Comparison of ENCODE assay signal across 29 cellular contexts in the genomic region with DNA sequence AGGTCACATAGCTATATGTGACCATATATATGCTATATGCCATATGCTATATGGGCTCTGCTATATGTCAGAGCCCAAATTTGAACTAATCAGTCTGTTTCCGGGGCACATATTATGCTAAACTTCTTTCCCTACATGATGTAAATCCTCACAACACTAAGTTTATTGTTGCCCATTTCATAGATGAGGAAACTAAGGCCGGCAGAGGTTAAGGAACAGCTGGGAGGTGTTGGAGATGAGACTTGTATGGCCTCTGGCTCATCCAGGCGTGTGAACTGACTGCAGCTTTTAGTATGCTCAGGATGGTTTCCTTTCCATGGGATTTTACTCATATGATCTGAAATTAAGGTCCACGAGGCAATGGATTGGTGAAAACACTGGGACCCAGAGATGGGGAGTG.
"Had no signal": no experiment of that assay in that cellular context is flagged by ENCODE, and none has a peak within 500 bp of the region (broad histone marks: within the 10 kb centered on the region; RNA-seq: fewer than 3 reads in every experiment).

No MANE protein-coding gene starts in this region.

- FAIRE-seq: colon, endometrium, endothelial cell of umbilical vein, frontal cortex had no signal

- H3K4me1 Mint-ChIP-seq: endodermal cell had no signal

- H3K9me3 Mint-ChIP-seq: dendritic cell treated with granulocyte-macrophage colony-stimulating factor and Interleukin-4, amounts not matched to agents 40 ng/mL and 50 ng/mL, for 4 days; effector memory CD8-positive, alpha-beta T cell; endodermal cell had no signal

- H3K27me3 Mint-ChIP-seq: effector memory CD8-positive, alpha-beta T cell had no signal

- ATAC-seq: effector memory CD8-positive, alpha-beta T cell; esophagus mucosa; foreskin keratinocyte; gastrocnemius medialis; gastroesophageal sphincter; heart left ventricle; heart right ventricle had no signal

- H3K27me3 ChIP-seq: colonic mucosa, dorsolateral prefrontal cortex, esophagus muscularis mucosa, esophagus squamous epithelium, foreskin keratinocyte, gastrocnemius medialis, gastroesophageal sphincter, heart left ventricle, heart right ventricle had no signal

- H3K27ac Mint-ChIP-seq: dendritic cell treated with granulocyte-macrophage colony-stimulating factor and Interleukin-4, amounts not matched to agents 40 ng/mL and 50 ng/mL, for 4 days; endodermal cell had no signal

- H3K27ac ChIP-seq: colonic mucosa, coronary artery, dorsolateral prefrontal cortex, epithelial cell of prostate, esophagus muscularis mucosa, esophagus squamous epithelium, foreskin keratinocyte, gastrocnemius medialis, gastroesophageal sphincter, heart left ventricle, heart right ventricle had no signal

- DNase-seq: colonic mucosa; cortex of kidney; dermis blood vessel endothelial cell; dorsolateral prefrontal cortex; effector CD4-positive, alpha-beta T cell; effector CD8-positive, alpha-beta T cell; effector memory CD4-positive, alpha-beta T cell; effector memory CD8-positive, alpha-beta T cell; endodermal cell; erythroblast; esophagus squamous epithelium; foreskin fibroblast; foreskin keratinocyte; foreskin melanocyte; gastrocnemius medialis; glutamatergic neuron; head of caudate nucleus; heart right ventricle had no signal

- H3K4me1 ChIP-seq: colonic mucosa, esophagus muscularis mucosa, foreskin keratinocyte, gastrocnemius medialis, gastroesophageal sphincter, heart left ventricle, heart right ventricle had no signal

- H3K4me3 Mint-ChIP-seq: dendritic cell treated with granulocyte-macrophage colony-stimulating factor and Interleukin-4, amounts not matched to agents 40 ng/mL and 50 ng/mL, for 4 days; effector memory CD8-positive, alpha-beta T cell; endodermal cell had no signal

- H3K36me3 ChIP-seq: colonic mucosa, esophagus muscularis mucosa, esophagus squamous epithelium, gastrocnemius medialis, gastroesophageal sphincter, heart left ventricle, heart right ventricle had no signal

- H3K9me3 ChIP-seq: colonic mucosa, esophagus muscularis mucosa, esophagus squamous epithelium, gastrocnemius medialis, gastroesophageal sphincter, heart left ventricle, heart right ventricle had no signal

- H3K4me3 ChIP-seq: colonic mucosa, coronary artery, dorsolateral prefrontal cortex, esophagus muscularis mucosa, esophagus squamous epithelium, gastrocnemius medialis, gastroesophageal sphincter, heart left ventricle, heart right ventricle had no signal
